Comparison of ENCODE assay signal across 8 cellular contexts in genomic region chr7:94160719-94161435, GRCh38.
DNase-seq lines count a peak whose midpoint lies in the region; ATAC-seq, FAIRE-seq and TF ChIP-seq lines count a peak whose summit lies in the region.

No MANE protein-coding gene starts in this region.

- TF ChIP-seq POLR2A in GM18505 (IDR thresholded peaks at IDR 0.05; ENCODE audit: borderline replicate concordance, extremely low read depth, insufficient read depth, insufficient read length): peak; percentile 16

- ATAC-seq in GM18505 (IDR thresholded peaks at IDR 0.05; ENCODE audit: unreplicated experiment) (peak; percentile 97), GM21515 (IDR thresholded peaks at IDR 0.05; ENCODE audit: unreplicated experiment) (peak; percentile 99), HG03460 (IDR thresholded peaks at IDR 0.05; ENCODE audit: unreplicated experiment) (peak; percentile 97), pancreas (no peak)

- DNase-seq in fibroblast of lung (ENCODE audit: low read depth in 2 of 2) (no peak), DMS153 treated with DMSO at 0.1 percent for 48 hours (lab: John Stamatoyannopoulos, UW; ENCODE audit: unreplicated experiment) (no peak), pancreas (no peak), cerebellum (ENCODE audit: low spot score) (no peak)
- DNase-seq in activated CD8-positive, alpha-beta memory T cell treated with anti-CD3 and anti-CD28 coated beads, Interleukin-2, amount 50 U/mL, for 48 hours: no peak

- H3K79me2 ChIP-seq in fibroblast of lung (ENCODE audit: control insufficient read depth, insufficient read depth, low read length): no peaks in the 10 kb centered on the region

- H3K27ac ChIP-seq in fibroblast of lung (ENCODE audit: insufficient read depth, low read length) (no peak overlapping the region), pancreas (no peak overlapping the region)

- H3K4me3 ChIP-seq in fibroblast of lung (replicated peaks in 1 of 4; ENCODE audit: control extremely low read depth in 1 of 4, insufficient read depth in 1 of 4, low read depth in 3 of 4, low read length in 4 of 4): no peak overlapping the region
- no peak overlapping the region for H3K4me3 ChIP-seq in pancreas

- FAIRE-seq in pancreas (lab: Jason Lieb, UNC): no peak

- no peak overlapping the region for H3K4me2 ChIP-seq in fibroblast of lung (ENCODE audit: extremely low read depth, insufficient read depth, low read length)

- H3K36me3 ChIP-seq in fibroblast of lung (ENCODE audit: control insufficient read depth, insufficient read depth, low read length): no peaks in the 10 kb centered on the region
- no peaks in the 10 kb centered on the region for H3K36me3 ChIP-seq in pancreas

- H3K4me1 ChIP-seq in fibroblast of lung (ENCODE audit: control insufficient read depth, extremely low read depth, insufficient read depth, low read length) (peaks cover 2% of the 10 kb centered on the region), pancreas (no peaks in the 10 kb centered on the region)

- H3K27me3 ChIP-seq in fibroblast of lung (ENCODE audit: control insufficient read depth, insufficient read depth, low read length) (no peaks in the 10 kb centered on the region), pancreas (no peaks in the 10 kb centered on the region)

- intact Hi-C loops in pancreas (cut with DNase I): no loop called here

- no peak overlapping the region for H3K9ac ChIP-seq in fibroblast of lung (ENCODE audit: insufficient read depth, low read length)

- H2AFZ ChIP-seq in fibroblast of lung (ENCODE audit: low read length): peak overlapping the region; percentile 57

- H4K20me1 ChIP-seq in fibroblast of lung (ENCODE audit: control insufficient read depth, extremely low read depth, insufficient read depth, low read length): no peaks in the 10 kb centered on the region

- H3K9me3 ChIP-seq in fibroblast of lung (ENCODE audit: control insufficient read depth, insufficient read depth, low read depth, low read length) (no peaks in the 10 kb centered on the region), pancreas (no peaks in the 10 kb centered on the region)

- WGBS in pancreas, 2 donors: 56 to 71% methylated on average over 3 of the region's 3 CpGs

- TF ChIP-seq CTCF in fibroblast of lung (conservative IDR thresholded peaks at IDR 0.05 in 1 of 2, IDR thresholded peaks at IDR 0.05 in 1 of 2; ENCODE audit: low read depth in 1 of 2, low read length in 2 of 2) (no peak), pancreas (IDR thresholded peaks at IDR 0.05) (no peak)

Comparison
In these comparisons a context has a peak if more than half of its experiments do, and no peak if none do; other contexts are left out.
1. ATAC-seq: peak in GM18505 (single experiment), GM21515 (single experiment) and HG03460 (single experiment); none in pancreas (0 of 4).